8 cellular contexts compared by ENCODE assay signal in genomic region chr15:77070500-77071337, GRCh38. TPM values are rescaled to one million over a fixed set of nuclear protein-coding genes. Genes with fewer than 3 reads are reported as not detected.
DNase-seq lines count a peak whose midpoint lies in the region; ATAC-seq, FAIRE-seq and TF ChIP-seq lines count a peak whose summit lies in the region.

Gene TSPAN3 (minus strand): TSS chr15:77071109. CDS start chr15:77070954, 155 bp downstream.

- TF ChIP-seq POLR2A in GM12891 (IDR thresholded peaks at IDR 0.05; ENCODE audit: low read depth, low read length): peak; percentile 55; the same call in 1 of the 2 replicates
- peak; percentile 84 for TF ChIP-seq POLR2A in ovary (IDR thresholded peaks at IDR 0.05)

- peak; percentile 87 for DNase-seq in GM12891 (ENCODE audit: insufficient read length, low spot score)
- peak; percentile 61 for DNase-seq in NCI-H1417 treated with DMSO at 0.1 percent for 48 hours (lab: John Stamatoyannopoulos, UW)
- peak; percentile 83 to 91 for DNase-seq in SW 1271 (lab: John Stamatoyannopoulos, UW)
- peak; percentile 89 for DNase-seq in activated naive CD8-positive, alpha-beta T cell treated with anti-CD3 and anti-CD28 coated beads, Interleukin-2, amount 50 U/mL, for 16 hours (ENCODE audit: low read depth, low spot score)
- peak; percentile 96 for DNase-seq in Right ventricle myocardium inferior (ENCODE audit: missing footprints)
- DNase-seq in ovary: peak; percentile 92 to 96 (median 95)

- H3K27ac ChIP-seq in ovary: peak within 1 kb of the TSS; percentile 63 to 90
- peak within 1 kb of the TSS; percentile 94 for H3K27ac ChIP-seq in thymus (ENCODE audit: low read depth)

- H3K4me3 ChIP-seq in ovary: peak within 1 kb of the TSS; percentile 86
- peak within 1 kb of the TSS; percentile 87 for H3K4me3 ChIP-seq in thymus (ENCODE audit: low read length)

- H3K36me3 ChIP-seq in ovary (no peaks in the 10 kb centered on the region), thymus (ENCODE audit: control insufficient read depth, insufficient read depth) (no peaks in the 10 kb centered on the region)

- WGBS in ovary, 3 donors: 0 to 1% (median 0%) methylated on average over 52 to 97 of the region's 97 CpGs
- under 1% methylated on average over 97 of the region's 97 CpGs for WGBS in thymus

- intact Hi-C loops in Right ventricle myocardium inferior (cut with DNase I) (loop anchor here (5.0 kb wide), 1 partner anchor 37 kb away; no protein-coding TSS in a partner anchor), ovary (cut with DNase I) (no loop called here)

- no peaks in the 10 kb centered on the region for H3K9me3 ChIP-seq in ovary
- peaks cover 2% of the 10 kb centered on the region for H3K9me3 ChIP-seq in thymus (ENCODE audit: control insufficient read depth)

- ATAC-seq in HG02798 (IDR thresholded peaks at IDR 0.05; ENCODE audit: poor library complexity, unreplicated experiment) (peak; percentile 96), Right ventricle myocardium inferior (peak; percentile 98)

- no peaks in the 10 kb centered on the region for H3K27me3 ChIP-seq in ovary
- no peaks in the 10 kb centered on the region for H3K27me3 ChIP-seq in thymus (ENCODE audit: control insufficient read depth, insufficient read depth)

- TF ChIP-seq CTCF in ovary (IDR thresholded peaks at IDR 0.05): no peak

- peaks cover 7% of the 10 kb centered on the region for H3K4me1 ChIP-seq in ovary (ENCODE audit: insufficient read depth)
- H3K4me1 ChIP-seq in thymus (ENCODE audit: control insufficient read depth, insufficient read depth, low read length): peaks cover 14% of the 10 kb centered on the region

- FAIRE-seq in GM12891 (lab: Jason Lieb, UNC): peak; percentile 95

- TF ChIP-seq EP300 in ovary (IDR thresholded peaks at IDR 0.05): no peak

TF ChIP-seq in GM12891, 5 proteins besides CTCF, POLR2A, EP300 and RAD21:
- TF ChIP-seq POU2F2 (IDR thresholded peaks at IDR 0.05; ENCODE audit: low read depth, low read length): no peak
- peak; percentile 67 for TF ChIP-seq TAF1 (IDR thresholded peaks at IDR 0.05; ENCODE audit: low read depth, low read length)
- peak; percentile 64; the same call in 1 of the 2 replicates for TF ChIP-seq POLR2AphosphoS5 (IDR thresholded peaks at IDR 0.05; ENCODE audit: low read depth, low read length)
TF ChIP-seq in GM12891: peak in this region for 2.

RNA-seq across cellular contexts. Expression of gene TSPAN3, which starts in this region (rescaled TPM):
- 34.5 TPM for polyA plus RNA-seq in GM12891 (2012; ENCODE audit: low read depth, missing spikeins)
- total RNA-seq in Right ventricle myocardium inferior (98.3 TPM), ovary (100 to 1,000 TPM; 140 to 266 (median 174) TPM)
- polyA plus RNA-seq in ovary (100 to 1,000 TPM; 196 to 244 TPM), thymus (127 TPM)

Comparison
In these comparisons a context has a peak if more than half of its experiments do, and no peak if none do; other contexts are left out.
1. Peak in every context shown above with its lines: DNase-seq, ATAC-seq, H3K4me3 ChIP-seq and H3K27ac ChIP-seq.